In genomic region chr11:79786961-79787360, GRCh38 we compare ENCODE assay signal across 10 cellular contexts.
"Had no signal": no experiment of that assay in that cellular context is flagged by ENCODE, and none has a peak within 500 bp of the region (broad histone marks: within the 10 kb centered on the region; RNA-seq: fewer than 3 reads in every experiment).

No MANE protein-coding gene starts in this region.

- H3K36me3 ChIP-seq: HAP-1 had no signal

- H3K9ac ChIP-seq: GM23248 had no signal

- H3K9me3 ChIP-seq: HAP-1 had no signal

- H3K4me3 ChIP-seq: GM23248, HAP-1, K562 had no signal

- ATAC-seq: HCT116, K562 had no signal

- H2AFZ ChIP-seq: GM23248 had no signal

- DNase-seq: GM23248, GOT3, H7, HFFc6, IMR-90, KG1 had no signal

- FAIRE-seq: K562 had no signal

- H3K27ac ChIP-seq: GM23248, HL-60 had no signal

- H3K4me1 ChIP-seq: HAP-1 had no signal
